Comparison of ENCODE assay signal across 18 cellular contexts in the genomic region with DNA sequence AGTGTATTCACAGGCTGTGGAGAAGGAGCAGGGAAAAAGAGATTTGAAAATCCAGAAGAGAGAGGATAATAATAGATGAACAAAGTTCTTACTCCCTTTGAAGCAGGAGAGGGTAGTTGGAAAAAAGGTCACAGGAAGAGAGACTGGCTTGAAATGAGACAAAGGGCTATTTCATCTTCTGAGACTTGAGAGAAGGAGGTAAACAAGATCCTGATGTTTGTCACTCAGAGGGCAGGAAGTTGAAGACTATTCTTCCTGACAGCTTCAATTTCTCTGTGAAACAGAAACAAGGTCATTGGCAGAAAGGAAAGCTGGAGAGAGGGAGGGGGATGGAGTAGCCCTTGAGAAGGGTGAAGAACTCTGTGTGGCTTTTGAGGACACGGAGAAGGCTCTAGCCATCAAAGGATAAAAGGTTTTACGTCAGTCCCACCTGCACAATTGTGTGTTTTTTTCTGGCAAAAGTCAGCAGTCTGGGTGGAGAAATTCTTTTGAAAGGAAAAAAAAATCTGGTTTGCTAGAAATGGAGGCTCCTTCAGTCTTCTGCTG.
A peak's percentile ranks its signal among the peaks of the same experiment; 100 is the strongest.
DNase-seq lines count a peak whose midpoint lies in the region; ATAC-seq and TF ChIP-seq lines count a peak whose summit lies in the region.
"Had no signal": no experiment of that assay in that cellular context is flagged by ENCODE, and none has a peak within 500 bp of the region (broad histone marks: within the 10 kb centered on the region; RNA-seq: fewer than 3 reads in every experiment).

No MANE protein-coding gene starts in this region.

- peaks cover 10% of the 10 kb centered on the region for H3K4me1 Mint-ChIP-seq in WTC11
- no peaks in the 10 kb centered on the region for H3K4me1 Mint-ChIP-seq in CD4-positive, alpha-beta T cell (ENCODE audit: low read depth)

- WGBS in mesendoderm (ENCODE audit: extremely low coverage, insufficient coverage, low lambda C conversion rate) = no CpG with 5 or more reads among the region's 2 CpGs

- H4K5ac ChIP-seq in mesendoderm (ENCODE audit: low read length) = no peak overlapping the region

- peak overlapping the region; percentile 4; the same call in 1 of the 2 replicates for H3K27ac Mint-ChIP-seq in WTC11
- H3K27ac Mint-ChIP-seq in CD4-positive, alpha-beta T cell = no peak overlapping the region
- H3K27ac Mint-ChIP-seq: CD8-positive, alpha-beta T cell had no signal

- H3K79me1 ChIP-seq in mesendoderm (ENCODE audit: low read length) = no peaks in the 10 kb centered on the region

- no peak overlapping the region for H3K9ac ChIP-seq in mesendoderm (ENCODE audit: low read length)

- POLR2A ChIA-PET in WTC11 (lab: Charles Lee) = no interaction called here
- POLR2A ChIA-PET in CD4-positive, alpha-beta T cell (lab: Charles Lee) = no interaction called here

- H3K27me3 ChIP-seq in mesendoderm (ENCODE audit: insufficient read depth, low read length, poor library complexity) = no peaks in the 10 kb centered on the region
- H3K27me3 ChIP-seq in CD4-positive, alpha-beta T cell (ENCODE audit: control insufficient read depth, insufficient read depth, low read length) = no peaks in the 10 kb centered on the region
- no peaks in the 10 kb centered on the region for H3K27me3 ChIP-seq in foreskin keratinocyte
- H3K27me3 ChIP-seq: BE2C had no signal

- H2BK15ac ChIP-seq in mesendoderm (replicated peaks; ENCODE audit: low read depth) = no peak overlapping the region

- peaks cover 19% of the 10 kb centered on the region; the same call in 1 of the 2 replicates for H3K9me3 Mint-ChIP-seq in WTC11
- peaks cover 3% of the 10 kb centered on the region for H3K9me3 Mint-ChIP-seq in CD4-positive, alpha-beta T cell
- H3K9me3 Mint-ChIP-seq: CD8-positive, alpha-beta T cell had no signal

- DNase-seq in DMS79 treated with DMSO at 0.1 percent for 48 hours (lab: John Stamatoyannopoulos, UW) (peak; percentile 75), WTC11 (ENCODE audit: low spot score) (no peak), mesendoderm (peak; percentile 7), NCI-H2029 treated with DMSO at 0.1 percent for 48 hours (lab: John Stamatoyannopoulos, UW) (no peak), NCI-H526 treated with DMSO at 0.1 percent for 48 hours (lab: John Stamatoyannopoulos, UW) (no peak), foreskin keratinocyte (no peak)
- peak; percentile 1 for DNase-seq in Jurkat, Clone E6-1 (ENCODE audit: low read depth, low spot score)
- DNase-seq in CD4-positive, alpha-beta T cell = no peak
- DNase-seq: BE2C; CD8-positive, alpha-beta T cell; KG1; NCI-H1092 treated with DMSO at 0.1 percent for 48 hours; NCI-H2029; NCI-H2227 treated with DMSO at 0.1 percent for 48 hours; NCI-H748 treated with DMSO at 0.1 percent for 48 hours; SHP77 treated with DMSO at 0.1 percent for 48 hours; T-helper 2 cell had no signal

- CTCF ChIA-PET in WTC11 (lab: Charles Lee) = interaction anchor here (1.4 kb wide), 1 partner anchor 279 kb away, joined by 4 read pairs; no protein-coding TSS in a partner anchor
- CTCF ChIA-PET in CD4-positive, alpha-beta T cell (lab: Charles Lee) = no interaction called here

- H3K4ac ChIP-seq in mesendoderm (ENCODE audit: low read depth, low read length) = no peak overlapping the region

- H3K4me3 Mint-ChIP-seq in WTC11 = no peak overlapping the region
- no peak overlapping the region for H3K4me3 Mint-ChIP-seq in CD4-positive, alpha-beta T cell
- H3K4me3 Mint-ChIP-seq: CD8-positive, alpha-beta T cell had no signal

- no peak for TF ChIP-seq CTCF in WTC11 (IDR thresholded peaks at IDR 0.05)
- TF ChIP-seq CTCF in CD4-positive, alpha-beta T cell (IDR thresholded peaks at IDR 0.05) = no peak
- no peak for TF ChIP-seq CTCF in foreskin keratinocyte (conservative IDR thresholded peaks at IDR 0.05)

- no peak overlapping the region for H3K18ac ChIP-seq in mesendoderm (ENCODE audit: low read length)

- H2BK5ac ChIP-seq in mesendoderm (ENCODE audit: low read length) = no peak overlapping the region

- H3K56ac ChIP-seq in mesendoderm (ENCODE audit: low read length) = no peak overlapping the region

- H3K27me3 Mint-ChIP-seq in WTC11 (ENCODE audit: low read depth) = no peaks in the 10 kb centered on the region
- no peaks in the 10 kb centered on the region for H3K27me3 Mint-ChIP-seq in CD4-positive, alpha-beta T cell

- H3K4me2 ChIP-seq in mesendoderm (ENCODE audit: low read length) = no peak overlapping the region

- H3K23ac ChIP-seq in mesendoderm (ENCODE audit: low read length) = no peak overlapping the region

- no peak overlapping the region for H2AK5ac ChIP-seq in mesendoderm (ENCODE audit: low read length)

- H3K9me3 ChIP-seq in CD4-positive, alpha-beta T cell (ENCODE audit: control insufficient read depth, low read length) = no peaks in the 10 kb centered on the region
- H3K9me3 ChIP-seq: BE2C had no signal

- intact Hi-C loops in CD4-positive, alpha-beta T cell (cut with DNase I, micrococcal nuclease) = no loop called here

- H3K4me1 ChIP-seq in mesendoderm (ENCODE audit: control insufficient read depth, low read depth, low read length) = no peaks in the 10 kb centered on the region
- H3K4me1 ChIP-seq in foreskin keratinocyte = no peaks in the 10 kb centered on the region
- H3K4me1 ChIP-seq: BE2C had no signal

- ATAC-seq in WTC11 = no peak
- ATAC-seq in CD4-positive, alpha-beta T cell (ENCODE audit: poor library complexity) = no peak
- no peak for ATAC-seq in foreskin keratinocyte
- ATAC-seq: CD8-positive, alpha-beta T cell had no signal

- H3K36me3 Mint-ChIP-seq in WTC11 = no peaks in the 10 kb centered on the region; the same call in 1 of the 2 replicates
- H3K36me3 Mint-ChIP-seq in CD4-positive, alpha-beta T cell (ENCODE audit: low read depth) = no peaks in the 10 kb centered on the region
- H3K36me3 Mint-ChIP-seq: CD8-positive, alpha-beta T cell had no signal

- no peaks in the 10 kb centered on the region for H3K36me3 ChIP-seq in mesendoderm (ENCODE audit: control insufficient read depth, insufficient read depth, low read length)
- H3K36me3 ChIP-seq: BE2C had no signal

- H4K8ac ChIP-seq in mesendoderm (ENCODE audit: low read depth, low read length) = no peak overlapping the region

- no peaks in the 10 kb centered on the region for H3K79me2 ChIP-seq in mesendoderm (ENCODE audit: control insufficient read depth, insufficient read depth, low read length)

- H2BK120ac ChIP-seq in mesendoderm (ENCODE audit: low read depth, low read length) = no peak overlapping the region

- H3K27ac ChIP-seq in mesendoderm (ENCODE audit: low read depth, low read length) (no peak overlapping the region), foreskin keratinocyte (no peak overlapping the region)
- H3K27ac ChIP-seq in CD4-positive, alpha-beta T cell (ENCODE audit: low read depth, low read length) = no peak overlapping the region
- H3K27ac ChIP-seq: HL-60 had no signal

- H3K4me3 ChIP-seq in Jurkat, Clone E6-1 (ENCODE audit: low read length) = no peak overlapping the region
- no peak overlapping the region for H3K4me3 ChIP-seq in mesendoderm (ENCODE audit: low read length)

TF ChIP-seq in WTC11, 78 proteins besides CTCF, POLR2A, EP300 and RAD21:
- no peak for TF ChIP-seq ZNF263 (CRISPR knock-in tag; IDR thresholded peaks at IDR 0.05; ENCODE audit: low read depth)
- TF ChIP-seq ZNF416 (CRISPR knock-in tag; IDR thresholded peaks at IDR 0.05) = no peak
- TF ChIP-seq GRHL2 (CRISPR knock-in tag; IDR thresholded peaks at IDR 0.05; ENCODE audit: insufficient replicate concordance, severe bottlenecking) = no peak
- TF ChIP-seq, protein P1, sequence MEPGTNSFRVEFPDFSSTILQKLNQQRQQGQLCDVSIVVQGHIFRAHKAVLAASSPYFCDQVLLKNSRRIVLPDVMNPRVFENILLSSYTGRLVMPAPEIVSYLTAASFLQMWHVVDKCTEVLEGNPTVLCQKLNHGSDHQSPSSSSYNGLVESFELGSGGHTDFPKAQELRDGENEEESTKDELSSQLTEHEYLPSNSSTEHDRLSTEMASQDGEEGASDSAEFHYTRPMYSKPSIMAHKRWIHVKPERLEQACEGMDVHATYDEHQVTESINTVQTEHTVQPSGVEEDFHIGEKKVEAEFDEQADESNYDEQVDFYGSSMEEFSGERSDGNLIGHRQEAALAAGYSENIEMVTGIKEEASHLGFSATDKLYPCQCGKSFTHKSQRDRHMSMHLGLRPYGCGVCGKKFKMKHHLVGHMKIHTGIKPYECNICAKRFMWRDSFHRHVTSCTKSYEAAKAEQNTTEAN (CRISPR knock-in tag; IDR thresholded peaks at IDR 0.05) = no peak

Comparison
In these comparisons a context has a peak if more than half of its experiments do, and no peak if none do; other contexts are left out.
1. DNase-seq: peak in DMS79 treated with DMSO at 0.1 percent for 48 hours (single experiment), Jurkat, Clone E6-1 (single experiment) and mesendoderm (single experiment); none in WTC11 (single experiment), NCI-H2029 treated with DMSO at 0.1 percent for 48 hours (single experiment), NCI-H526 treated with DMSO at 0.1 percent for 48 hours (single experiment), CD4-positive, alpha-beta T cell (0 of 10) and foreskin keratinocyte (0 of 2).